ENCODE assay signal across 8 cellular contexts in the genomic region with DNA sequence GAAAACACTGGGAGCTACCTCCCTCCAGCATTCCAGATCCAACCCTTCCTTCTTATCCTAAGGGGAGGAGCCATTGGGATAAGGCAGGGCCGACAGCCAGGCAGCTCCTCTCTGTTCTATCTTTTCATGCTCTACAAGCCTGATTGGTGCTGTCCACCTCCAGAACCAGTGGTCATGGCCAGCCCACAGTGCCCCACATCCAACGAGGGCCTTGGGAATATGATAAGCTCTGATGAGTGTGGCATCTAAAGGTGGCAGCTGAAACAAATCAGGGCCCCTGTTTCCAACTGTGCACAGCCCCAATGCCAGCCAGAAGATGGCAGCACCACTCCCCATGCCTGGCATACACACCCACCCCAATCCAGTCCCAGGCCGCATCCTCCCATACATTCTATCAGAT.
A peak's percentile ranks its signal among the peaks of the same experiment; 100 is the strongest.
DNase-seq lines count a peak whose midpoint lies in the region; ATAC-seq and TF ChIP-seq lines count a peak whose summit lies in the region.

No MANE protein-coding gene starts in this region.

- no peaks in the 10 kb centered on the region for H3K27me3 Mint-ChIP-seq in activated CD8-positive, alpha-beta T cell treated with anti-CD3 and anti-CD28 coated beads for 36 hours
- H3K27me3 Mint-ChIP-seq in activated CD8-positive, alpha-beta T cell treated with anti-CD3 and anti-CD28 coated beads, Interleukin-2, amount 10 ng/mL, durations not matched to agents 7 days and 5 days (ENCODE audit: low read depth): no peaks in the 10 kb centered on the region
- H3K27me3 Mint-ChIP-seq in chondrocyte (ENCODE audit: low read depth): peaks cover under 1% of the 10 kb centered on the region
- peaks cover 6% of the 10 kb centered on the region for H3K27me3 Mint-ChIP-seq in neural crest cell (ENCODE audit: low read depth)

- H3K36me3 Mint-ChIP-seq in activated CD8-positive, alpha-beta T cell treated with anti-CD3 and anti-CD28 coated beads for 36 hours (ENCODE audit: low read depth): no peaks in the 10 kb centered on the region
- H3K36me3 Mint-ChIP-seq in activated CD8-positive, alpha-beta T cell treated with anti-CD3 and anti-CD28 coated beads, Interleukin-2, amount 10 ng/mL, durations not matched to agents 7 days and 5 days (ENCODE audit: low read depth): no peaks in the 10 kb centered on the region
- H3K36me3 Mint-ChIP-seq in chondrocyte (ENCODE audit: low read depth) (no peaks in the 10 kb centered on the region), neural crest cell (ENCODE audit: low read depth) (no peaks in the 10 kb centered on the region)

- no peak for ATAC-seq in activated CD8-positive, alpha-beta T cell treated with anti-CD3 and anti-CD28 coated beads for 36 hours
- ATAC-seq in activated CD8-positive, alpha-beta T cell treated with anti-CD3 and anti-CD28 coated beads, Interleukin-2, amount 10 ng/mL, durations not matched to agents 7 days and 5 days: no peak
- ATAC-seq in omental fat pad (ENCODE audit: low FRiP score): no peak
- no peak for ATAC-seq in HG02870 (IDR thresholded peaks at IDR 0.05; ENCODE audit: unreplicated experiment)

- H3K9me3 Mint-ChIP-seq in activated CD8-positive, alpha-beta T cell treated with anti-CD3 and anti-CD28 coated beads for 36 hours: peaks cover 2% of the 10 kb centered on the region
- no peaks in the 10 kb centered on the region for H3K9me3 Mint-ChIP-seq in activated CD8-positive, alpha-beta T cell treated with anti-CD3 and anti-CD28 coated beads, Interleukin-2, amount 10 ng/mL, durations not matched to agents 7 days and 5 days (ENCODE audit: insufficient read depth)
- peaks cover 2% of the 10 kb centered on the region for H3K9me3 Mint-ChIP-seq in chondrocyte (ENCODE audit: low read depth)
- peaks cover 1% of the 10 kb centered on the region for H3K9me3 Mint-ChIP-seq in neural crest cell

- no peaks in the 10 kb centered on the region for H3K4me1 Mint-ChIP-seq in activated CD8-positive, alpha-beta T cell treated with anti-CD3 and anti-CD28 coated beads for 36 hours (ENCODE audit: low read depth)
- H3K4me1 Mint-ChIP-seq in activated CD8-positive, alpha-beta T cell treated with anti-CD3 and anti-CD28 coated beads, Interleukin-2, amount 10 ng/mL, durations not matched to agents 7 days and 5 days (ENCODE audit: low read depth): no peaks in the 10 kb centered on the region
- H3K4me1 Mint-ChIP-seq in chondrocyte (ENCODE audit: low read depth) (no peaks in the 10 kb centered on the region), neural crest cell (no peaks in the 10 kb centered on the region)

- no peak overlapping the region for H3K4me3 Mint-ChIP-seq in activated CD8-positive, alpha-beta T cell treated with anti-CD3 and anti-CD28 coated beads for 36 hours
- no peak overlapping the region for H3K4me3 Mint-ChIP-seq in activated CD8-positive, alpha-beta T cell treated with anti-CD3 and anti-CD28 coated beads, Interleukin-2, amount 10 ng/mL, durations not matched to agents 7 days and 5 days
- H3K4me3 Mint-ChIP-seq in chondrocyte (ENCODE audit: unreplicated experiment): no peak overlapping the region
- no peak overlapping the region for H3K4me3 Mint-ChIP-seq in neural crest cell

- intact Hi-C loops in activated CD8-positive, alpha-beta T cell treated with anti-CD3 and anti-CD28 coated beads for 36 hours (cut with micrococcal nuclease): no loop called here

- POLR2A ChIA-PET in activated CD8-positive, alpha-beta T cell treated with anti-CD3 and anti-CD28 coated beads for 36 hours (lab: Charles Lee): no interaction called here
- POLR2A ChIA-PET in activated CD8-positive, alpha-beta T cell treated with anti-CD3 and anti-CD28 coated beads, Interleukin-2, amount 10 ng/mL, durations not matched to agents 7 days and 5 days (lab: Charles Lee): no interaction called here

- H3K27ac Mint-ChIP-seq in activated CD8-positive, alpha-beta T cell treated with anti-CD3 and anti-CD28 coated beads for 36 hours: no peak overlapping the region
- no peak overlapping the region for H3K27ac Mint-ChIP-seq in activated CD8-positive, alpha-beta T cell treated with anti-CD3 and anti-CD28 coated beads, Interleukin-2, amount 10 ng/mL, durations not matched to agents 7 days and 5 days
- H3K27ac Mint-ChIP-seq in chondrocyte (ENCODE audit: unreplicated experiment) (no peak overlapping the region), neural crest cell (ENCODE audit: unreplicated experiment) (no peak overlapping the region)

- CTCF ChIA-PET in activated CD8-positive, alpha-beta T cell treated with anti-CD3 and anti-CD28 coated beads for 36 hours (lab: Charles Lee): interaction anchor here (0.7 to 1.5 kb wide), 3 partner anchors 25 to 294 kb away, joined by 3 to 4 read pairs (median 3); no protein-coding TSS in a partner anchor
- CTCF ChIA-PET in activated CD8-positive, alpha-beta T cell treated with anti-CD3 and anti-CD28 coated beads, Interleukin-2, amount 10 ng/mL, durations not matched to agents 7 days and 5 days (lab: Charles Lee): interaction anchor here (1.3 kb wide), 1 partner anchor 298 kb away, joined by 5 read pairs; no protein-coding TSS in a partner anchor

- DNase-seq in activated CD8-positive, alpha-beta T cell treated with anti-CD3 and anti-CD28 coated beads for 36 hours: peak; percentile 28
- no peak for DNase-seq in activated CD8-positive, alpha-beta T cell treated with anti-CD3 and anti-CD28 coated beads, Interleukin-2, amount 10 ng/mL, durations not matched to agents 7 days and 5 days
- DNase-seq in KBM-7 (peak; percentile 32), chondrocyte (ENCODE audit: low spot score) (no peak), neural crest cell (ENCODE audit: low read depth, low spot score) (peak; percentile 1), omental fat pad (ENCODE audit: low spot score) (no peak), T-helper 9 cell (no peak)

- in situ Hi-C loops in KBM-7 (cut with MboI; ENCODE audit: low pct_unique_long_range_greater_than_20kb, low sequenced_read_pairs): no loop called here

- no peak for TF ChIP-seq CTCF in activated CD8-positive, alpha-beta T cell treated with anti-CD3 and anti-CD28 coated beads for 36 hours (IDR thresholded peaks at IDR 0.05)
- TF ChIP-seq CTCF in chondrocyte (IDR thresholded peaks at IDR 0.05) (peak; percentile 72), neural crest cell (conservative IDR thresholded peaks at IDR 0.05) (peak; percentile 36), omental fat pad (IDR thresholded peaks at IDR 0.05) (no peak)

Comparison
In these comparisons a context has a peak if more than half of its experiments do, and no peak if none do; other contexts are left out.
1. DNase-seq: peak in activated CD8-positive, alpha-beta T cell treated with anti-CD3 and anti-CD28 coated beads for 36 hours (single experiment), KBM-7 (single experiment) and neural crest cell (single experiment); none in activated CD8-positive, alpha-beta T cell treated with anti-CD3 and anti-CD28 coated beads, Interleukin-2, amount 10 ng/mL, durations not matched to agents 7 days and 5 days (single experiment), chondrocyte (single experiment), omental fat pad (single experiment) and T-helper 9 cell (single experiment).
2. CTCF ChIP-seq: peak in chondrocyte (single experiment) and neural crest cell (single experiment); none in activated CD8-positive, alpha-beta T cell treated with anti-CD3 and anti-CD28 coated beads for 36 hours (single experiment) and omental fat pad (0 of 3).